In the genomic region with DNA sequence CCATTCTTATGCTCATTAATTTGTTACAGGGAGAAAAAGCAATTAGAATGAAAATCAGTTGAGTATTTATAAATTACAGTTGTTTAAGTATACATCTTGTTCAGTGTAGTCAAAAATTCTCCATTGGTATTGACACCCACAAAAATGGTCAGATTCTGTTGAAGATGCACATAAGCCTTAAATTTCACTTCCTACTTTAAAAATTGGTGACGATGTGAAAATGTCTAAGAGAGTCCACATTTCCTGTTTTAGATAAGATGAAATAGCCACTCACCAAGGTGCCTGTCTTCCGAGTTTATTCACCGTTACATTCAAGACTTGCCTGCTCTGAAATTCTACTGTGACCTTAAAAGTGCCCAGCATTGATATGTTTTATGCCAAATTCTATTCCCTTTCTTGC, we compare ENCODE assay signal across 17 cellular contexts.
A peak's percentile ranks its signal among the peaks of the same experiment; 100 is the strongest.
DNase-seq lines count a peak whose midpoint lies in the region; ATAC-seq, FAIRE-seq and TF ChIP-seq lines count a peak whose summit lies in the region.
"Had no signal": no experiment of that assay in that cellular context is flagged by ENCODE, and none has a peak within 500 bp of the region (broad histone marks: within the 10 kb centered on the region; RNA-seq: fewer than 3 reads in every experiment).

No MANE protein-coding gene starts in this region.

- no peak for TF ChIP-seq CTCF in GM06990 (IDR thresholded peaks at IDR 0.05; ENCODE audit: insufficient read depth, low read length, poor library complexity, severe bottlenecking)
- TF ChIP-seq CTCF in endothelial cell of umbilical vein (IDR thresholded peaks at IDR 0.05; ENCODE audit: extremely low read depth in 1 of 2, insufficient read depth in 1 of 2, low read depth in 1 of 2, low read length in 2 of 2): no peak

- no peak overlapping the region for H3K9ac ChIP-seq in endothelial cell of umbilical vein (replicated peaks; ENCODE audit: extremely low read depth, insufficient read depth, low read length)

- peak; percentile 76 for FAIRE-seq in endothelial cell of umbilical vein (lab: Jason Lieb, UNC)
- FAIRE-seq: RCC 7860 had no signal

- H3K4me2 ChIP-seq in endothelial cell of umbilical vein (ENCODE audit: insufficient read depth, low read length): no peak overlapping the region

- no peak overlapping the region for H3K4me3 ChIP-seq in GM06990 (replicated peaks; ENCODE audit: low read depth, low read length)
- H3K4me3 ChIP-seq in endothelial cell of umbilical vein (replicated peaks in 1 of 3; ENCODE audit: insufficient read depth in 1 of 3, low read depth in 1 of 3, low read length in 3 of 3): no peak overlapping the region
- H3K4me3 ChIP-seq: cardiac muscle cell, right lobe of liver, vagina had no signal

- H2AFZ ChIP-seq in endothelial cell of umbilical vein (ENCODE audit: low read depth, low read length): no peak overlapping the region

- no peaks in the 10 kb centered on the region for H4K20me1 ChIP-seq in endothelial cell of umbilical vein (replicated peaks; ENCODE audit: control insufficient read depth, extremely low read depth, insufficient read depth, low read length)

- H3K27me3 ChIP-seq in GM06990 (replicated peaks; ENCODE audit: control insufficient read depth, insufficient read depth, low read length) (no peaks in the 10 kb centered on the region), endothelial cell of umbilical vein (ENCODE audit: control insufficient read depth in 2 of 2, insufficient read depth in 2 of 2, low read length in 2 of 2) (no peaks in the 10 kb centered on the region)
- H3K27me3 ChIP-seq: cardiac muscle cell, right lobe of liver, vagina had no signal

- dilution Hi-C loops in endothelial cell of umbilical vein (cut with MboI; ENCODE audit: extremely low pct_ligation_motif_present, low sequenced_read_pairs): no loop called here

- no peak for TF ChIP-seq POLR2A in endothelial cell of umbilical vein (IDR thresholded peaks at IDR 0.05; ENCODE audit: low read depth, low read length)

- no peak overlapping the region for H3K27ac ChIP-seq in endothelial cell of umbilical vein (ENCODE audit: insufficient read depth, low read depth, low read length)
- H3K27ac ChIP-seq: cardiac muscle cell, right lobe of liver, vagina, VCaP had no signal

- H3K36me3 ChIP-seq in GM06990 (ENCODE audit: control insufficient read depth, insufficient read depth, low read length): no peaks in the 10 kb centered on the region
- H3K36me3 ChIP-seq in endothelial cell of umbilical vein (ENCODE audit: control insufficient read depth in 2 of 2, extremely low read depth in 1 of 2, insufficient read depth in 2 of 2, low read length in 2 of 2): no peaks in the 10 kb centered on the region
- H3K36me3 ChIP-seq: cardiac muscle cell, right lobe of liver, vagina had no signal

- CTCF ChIA-PET in endothelial cell of umbilical vein (lab: Charles Lee): no interaction called here

- no peaks in the 10 kb centered on the region for H3K9me3 ChIP-seq in endothelial cell of umbilical vein (replicated peaks; ENCODE audit: control insufficient read depth, insufficient read depth, low read length)
- H3K9me3 ChIP-seq: right lobe of liver, vagina had no signal

- DNase-seq in GM06990 (ENCODE audit: extremely low read depth, insufficient read length) (peak; percentile 24), endothelial cell of umbilical vein (ENCODE audit: low read depth, low spot score) (no peak), activated T-cell treated with anti-CD3 and anti-CD28 coated beads for 4 hours (no peak), iPS-NIHi11 (ENCODE audit: low spot score) (no peak)
- DNase-seq: effector memory CD4-positive, alpha-beta T cell; hypothalamus; NCI-H2107; NCI-H526 treated with DMSO at 0.1 percent for 48 hours; right lobe of liver had no signal

- intact Hi-C loops in endothelial cell of umbilical vein (cut with micrococcal nuclease): no loop called here

- peaks cover 13% of the 10 kb centered on the region for H3K4me1 ChIP-seq in endothelial cell of umbilical vein (ENCODE audit: control insufficient read depth, extremely low read depth, insufficient read depth, low read length)
- H3K4me1 ChIP-seq: right lobe of liver, vagina had no signal

- POLR2A ChIA-PET in endothelial cell of umbilical vein (lab: Charles Lee): no interaction called here

- ATAC-seq in GM19463 (IDR thresholded peaks at IDR 0.05; ENCODE audit: unreplicated experiment): peak; percentile 54
- ATAC-seq in HG03521 (IDR thresholded peaks at IDR 0.05; ENCODE audit: unreplicated experiment): peak; percentile 48
- no peak for ATAC-seq in esophagus mucosa
- ATAC-seq in HG02759 (IDR thresholded peaks at IDR 0.05; ENCODE audit: unreplicated experiment): no peak
- ATAC-seq: right lobe of liver had no signal

- BruUV-seq in endothelial cell of umbilical vein (replicated peaks; lab: Mats Ljungman, UMichigan): no TSS peak

- no peaks in the 10 kb centered on the region for H3K9me1 ChIP-seq in endothelial cell of umbilical vein (replicated peaks; ENCODE audit: control insufficient read depth, extremely low read depth, insufficient read depth, low read length)

- H3K79me2 ChIP-seq in endothelial cell of umbilical vein (ENCODE audit: control insufficient read depth, insufficient read depth, low read length): no peaks in the 10 kb centered on the region

TF ChIP-seq in endothelial cell of umbilical vein, 7 proteins besides CTCF, POLR2A, EP300 and RAD21:
- TF ChIP-seq, protein P1, sequence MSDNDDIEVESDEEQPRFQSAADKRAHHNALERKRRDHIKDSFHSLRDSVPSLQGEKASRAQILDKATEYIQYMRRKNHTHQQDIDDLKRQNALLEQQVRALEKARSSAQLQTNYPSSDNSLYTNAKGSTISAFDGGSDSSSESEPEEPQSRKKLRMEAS (IDR thresholded peaks at IDR 0.05; ENCODE audit: insufficient read depth, insufficient read length): no peak
- TF ChIP-seq GATA2 (IDR thresholded peaks at IDR 0.05; ENCODE audit: insufficient read depth, insufficient read length, low read depth, low read length) (no peak), MYC (IDR thresholded peaks at IDR 0.05; ENCODE audit: low read depth, low read length) (no peak), JUN (IDR thresholded peaks at IDR 0.05; ENCODE audit: borderline replicate concordance, insufficient read depth, insufficient read length, low read depth) (no peak), EZH2 (IDR thresholded peaks at IDR 0.05; ENCODE audit: borderline replicate concordance, low read depth, low read length, severe bottlenecking) (no peak), FOS (IDR thresholded peaks at IDR 0.05; ENCODE audit: borderline replicate concordance, insufficient read depth, low read length) (no peak), POLR2AphosphoS5 (IDR thresholded peaks at IDR 0.05; ENCODE audit: insufficient read depth, low read depth, low read length) (no peak)

Comparison
In these comparisons a context has a peak if more than half of its experiments do, and no peak if none do; other contexts are left out.
1. ATAC-seq: peak in GM19463 (single experiment) and HG03521 (single experiment); none in esophagus mucosa (single experiment) and HG02759 (single experiment).